19 cellular contexts compared by ENCODE assay signal in the genomic region with DNA sequence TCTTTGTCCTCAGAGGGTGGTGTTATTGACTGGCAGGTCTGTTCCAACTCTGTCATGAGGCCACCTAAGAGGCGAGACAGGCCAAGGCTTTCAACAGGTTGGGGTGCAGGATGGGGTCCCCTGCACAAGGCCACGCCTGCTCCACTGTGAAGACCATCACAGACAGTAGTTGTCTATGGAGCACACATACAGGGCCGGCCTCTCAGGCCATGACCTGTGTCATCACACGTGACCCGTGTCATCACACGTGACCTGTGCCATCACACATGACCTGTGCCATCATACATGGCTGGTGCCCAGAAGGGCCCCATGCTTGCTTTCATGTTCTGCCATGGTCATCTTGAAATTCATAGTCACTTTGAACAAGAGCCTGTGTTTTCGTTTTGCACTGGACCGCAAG.
"Had no signal": no experiment of that assay in that cellular context is flagged by ENCODE, and none has a peak within 500 bp of the region (broad histone marks: within the 10 kb centered on the region; RNA-seq: fewer than 3 reads in every experiment).

No MANE protein-coding gene starts in this region.

- H3K4me1 ChIP-seq: breast epithelium, uterus had no signal

- H3K36me3 Mint-ChIP-seq: activated naive CD4-positive, alpha-beta T cell treated with anti-CD3 and anti-CD28 coated beads, Interleukin-2, amount 10 ng/mL, durations not matched to agents 7 days and 5 days; stimulated activated effector memory CD8-positive, alpha-beta T cell treated with anti-CD3 and anti-CD28 coated beads, Interleukin-12 subunit alpha, Interleukin-12 subunit beta, amount 100 ng/mL, for 72 hours had no signal

- H3K9me3 Mint-ChIP-seq: activated CD4-positive, alpha-beta T cell treated with anti-CD3 and anti-CD28 coated beads, Interleukin-2, amount 10 ng/mL, durations not matched to agents 7 days and 5 days; activated naive CD4-positive, alpha-beta T cell treated with anti-CD3 and anti-CD28 coated beads, Interleukin-2, amount 10 ng/mL, durations not matched to agents 7 days and 5 days; activated T-cell treated with anti-CD3 and anti-CD28 coated beads, Interleukin-2, amount 50 U/mL, for 4 hours; stimulated activated effector memory CD8-positive, alpha-beta T cell treated with anti-CD3 and anti-CD28 coated beads, Interleukin-12 subunit alpha, Interleukin-12 subunit beta, amount 100 ng/mL, for 72 hours had no signal

- H3K4me1 Mint-ChIP-seq: activated CD4-positive, alpha-beta T cell treated with anti-CD3 and anti-CD28 coated beads, Interleukin-2, amount 10 ng/mL, durations not matched to agents 7 days and 5 days; activated naive CD4-positive, alpha-beta T cell treated with anti-CD3 and anti-CD28 coated beads, Interleukin-2, amount 10 ng/mL, durations not matched to agents 7 days and 5 days; stimulated activated effector memory CD8-positive, alpha-beta T cell treated with anti-CD3 and anti-CD28 coated beads, Interleukin-12 subunit alpha, Interleukin-12 subunit beta, amount 100 ng/mL, for 72 hours had no signal

- H3K27ac ChIP-seq: foreskin keratinocyte, SK-N-MC had no signal

- H3K27me3 ChIP-seq: breast epithelium, foreskin keratinocyte, uterus had no signal

- H3K36me3 ChIP-seq: uterus had no signal

- H3K9me3 ChIP-seq: breast epithelium, uterus had no signal

- H3K27ac Mint-ChIP-seq: activated CD4-positive, alpha-beta T cell treated with anti-CD3 and anti-CD28 coated beads, Interleukin-2, amount 10 ng/mL, durations not matched to agents 7 days and 5 days; activated naive CD4-positive, alpha-beta T cell treated with anti-CD3 and anti-CD28 coated beads, Interleukin-2, amount 10 ng/mL, durations not matched to agents 7 days and 5 days; stimulated activated effector memory CD8-positive, alpha-beta T cell treated with anti-CD3 and anti-CD28 coated beads, Interleukin-12 subunit alpha, Interleukin-12 subunit beta, amount 100 ng/mL, for 72 hours had no signal

- ATAC-seq: activated CD4-positive, CD25-positive, alpha-beta regulatory T cell treated with anti-CD3 and anti-CD28 coated beads, Interleukin-2, amount 50 U/mL, for 24 hours; activated T-cell treated with anti-CD3 and anti-CD28 coated beads, Interleukin-2, amount 50 U/mL, for 4 hours; foreskin keratinocyte; left ventricle myocardium superior; stimulated activated effector memory CD8-positive, alpha-beta T cell treated with anti-CD3 and anti-CD28 coated beads, Interleukin-12 subunit alpha, Interleukin-12 subunit beta, amount 100 ng/mL, for 72 hours had no signal

- H3K4me3 Mint-ChIP-seq: activated CD4-positive, alpha-beta T cell treated with anti-CD3 and anti-CD28 coated beads, Interleukin-2, amount 10 ng/mL, durations not matched to agents 7 days and 5 days; activated naive CD4-positive, alpha-beta T cell treated with anti-CD3 and anti-CD28 coated beads, Interleukin-2, amount 10 ng/mL, durations not matched to agents 7 days and 5 days; activated T-cell treated with anti-CD3 and anti-CD28 coated beads, Interleukin-2, amount 50 U/mL, for 4 hours; stimulated activated effector memory CD8-positive, alpha-beta T cell treated with anti-CD3 and anti-CD28 coated beads, Interleukin-12 subunit alpha, Interleukin-12 subunit beta, amount 100 ng/mL, for 72 hours had no signal

- H3K27me3 Mint-ChIP-seq: activated CD4-positive, alpha-beta T cell treated with anti-CD3 and anti-CD28 coated beads, Interleukin-2, amount 10 ng/mL, durations not matched to agents 7 days and 5 days; activated naive CD4-positive, alpha-beta T cell treated with anti-CD3 and anti-CD28 coated beads, Interleukin-2, amount 10 ng/mL, durations not matched to agents 7 days and 5 days had no signal

- H3K4me3 ChIP-seq: breast epithelium, SK-N-MC, smooth muscle cell, uterus had no signal

- DNase-seq: activated CD4-positive, alpha-beta T cell treated with anti-CD3 and anti-CD28 coated beads, Interleukin-2, amount 10 ng/mL, durations not matched to agents 7 days and 5 days; activated CD8-positive, alpha-beta memory T cell treated with anti-CD3 and anti-CD28 coated beads, Interleukin-2, amount 50 U/mL, for 4 hours; activated effector memory CD4-positive, alpha-beta T cell treated with Interleukin-2 at 50 U/mL for 16 hours; activated naive CD4-positive, alpha-beta T cell treated with anti-CD3 and anti-CD28 coated beads, Interleukin-2, amount 10 ng/mL, durations not matched to agents 7 days and 5 days; activated T-cell treated with anti-CD3 and anti-CD28 coated beads, Interleukin-2, amount 50 U/mL, for 4 hours; cerebellar nuclear complex; foreskin keratinocyte; head of caudate nucleus; kidney; left ventricle myocardium superior; stimulated activated CD4-positive, alpha-beta T cell treated with anti-CD3 and anti-CD28 coated beads, Interleukin-4, amount 100 ng/mL, for 1 hour; T-helper 1 cell; T1000; uterus had no signal
